Comparison of ENCODE assay signal across 23 cellular contexts in the genomic region with DNA sequence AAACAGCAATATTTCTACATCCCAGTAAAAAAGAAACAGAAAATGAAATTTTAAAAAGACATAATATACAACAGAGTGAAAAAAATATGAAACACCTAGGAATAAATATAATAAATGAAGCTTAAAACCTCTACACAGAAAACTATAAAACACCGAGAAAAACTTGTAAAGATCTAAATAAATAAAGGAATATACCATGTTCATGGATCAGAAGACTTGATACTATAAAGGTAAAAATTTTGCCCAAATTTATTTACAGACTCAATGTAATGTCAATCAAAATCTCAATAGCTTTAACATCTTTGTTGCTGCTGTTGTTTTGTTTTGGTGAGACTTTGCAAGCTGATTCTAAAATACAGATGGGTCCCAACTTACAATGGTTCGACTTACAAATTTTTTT. TPM values are rescaled to one million over a fixed set of nuclear protein-coding genes. Genes with fewer than 3 reads are reported as not detected.
DNase-seq lines count a peak whose midpoint lies in the region; ATAC-seq, FAIRE-seq and TF ChIP-seq lines count a peak whose summit lies in the region.
"Had no signal": no experiment of that assay in that cellular context is flagged by ENCODE, and none has a peak within 500 bp of the region (broad histone marks: within the 10 kb centered on the region; RNA-seq: fewer than 3 reads in every experiment).

No MANE protein-coding gene starts in this region.

- POLR2A ChIA-PET in HEK293 (lab: Yijun Ruan, JAX) (no interaction called here), activated B cell treated with CpG ODN at 0.5 μM for 24 hours (lab: Charles Lee) (interaction anchor here (0.6 to 1.7 kb wide), 6 partner anchors 30 to 1457 kb away, joined by 3 to 13 read pairs (median 4); no protein-coding TSS in a partner anchor)
- POLR2A ChIA-PET in activated CD4-positive, alpha-beta memory T cell treated with anti-CD3 and anti-CD28 coated beads for 36 hours (lab: Charles Lee): no interaction called here

- 98 to 99% methylated on average over 2 of the region's 2 CpGs for WGBS in pancreas, 2 donors

- peak overlapping the region; percentile 56 for H3K27ac Mint-ChIP-seq in activated B cell treated with CpG ODN at 0.5 μM for 24 hours
- H3K27ac Mint-ChIP-seq in activated CD4-positive, alpha-beta memory T cell treated with anti-CD3 and anti-CD28 coated beads for 36 hours: no peak overlapping the region
- H3K27ac Mint-ChIP-seq: CD8-positive, alpha-beta memory T cell; HFFc6 had no signal

- H3K4me3 ChIP-seq in HEK293 (ENCODE audit: low read depth, low read length) (no peak overlapping the region), pancreas (no peak overlapping the region)
- no peak overlapping the region for H3K4me3 ChIP-seq in effector memory CD4-positive, alpha-beta T cell (ENCODE audit: insufficient read depth, low read depth, low read length, poor library complexity, severe bottlenecking)
- H3K4me3 ChIP-seq: A549, BLaER1, GM23248, HAP-1 had no signal

- peak; percentile 17 for FAIRE-seq in pancreas (lab: Jason Lieb, UNC)
- FAIRE-seq: A549, GM12891, GM19239 had no signal

- H3K9me3 ChIP-seq in HEK293 (ENCODE audit: control insufficient read depth, insufficient read depth, low read depth, low read length) (no peaks in the 10 kb centered on the region; the same call in 1 of the 2 replicates), pancreas (no peaks in the 10 kb centered on the region)
- H3K9me3 ChIP-seq in effector memory CD4-positive, alpha-beta T cell (ENCODE audit: control insufficient read depth, low read length): no peaks in the 10 kb centered on the region

- H3K4me1 ChIP-seq in HEK293 (ENCODE audit: control insufficient read depth, insufficient read depth, low read length) (no peaks in the 10 kb centered on the region), pancreas (peaks cover 0 to 9% (median 0%) of the 10 kb centered on the region in 3 donors)
- H3K4me1 ChIP-seq in effector memory CD4-positive, alpha-beta T cell (ENCODE audit: control insufficient read depth, insufficient read depth, low read length, poor library complexity, severe bottlenecking): no peaks in the 10 kb centered on the region
- H3K4me1 ChIP-seq: BLaER1 had no signal

- H3K4me1 Mint-ChIP-seq in activated B cell treated with CpG ODN at 0.5 μM for 24 hours: peaks cover 75% of the 10 kb centered on the region
- peaks cover under 1% of the 10 kb centered on the region for H3K4me1 Mint-ChIP-seq in activated CD4-positive, alpha-beta memory T cell treated with anti-CD3 and anti-CD28 coated beads for 36 hours (ENCODE audit: low read depth)

- H3K36me3 ChIP-seq in HEK293 (ENCODE audit: control insufficient read depth in 2 of 2, insufficient read depth in 1 of 2, low read length in 2 of 2): no peaks in the 10 kb centered on the region; a peak in 1 of 3 replicates
- no peaks in the 10 kb centered on the region for H3K36me3 ChIP-seq in pancreas
- H3K36me3 ChIP-seq in effector memory CD4-positive, alpha-beta T cell (ENCODE audit: control insufficient read depth, insufficient read depth, low read length): no peaks in the 10 kb centered on the region
- H3K36me3 ChIP-seq: BLaER1 had no signal

- peaks cover 30% of the 10 kb centered on the region for H3K36me3 Mint-ChIP-seq in activated B cell treated with CpG ODN at 0.5 μM for 24 hours (ENCODE audit: low read depth)
- no peaks in the 10 kb centered on the region for H3K36me3 Mint-ChIP-seq in activated CD4-positive, alpha-beta memory T cell treated with anti-CD3 and anti-CD28 coated beads for 36 hours
- H3K36me3 Mint-ChIP-seq: CD8-positive, alpha-beta memory T cell had no signal

- intact Hi-C loops in activated B cell treated with CpG ODN at 0.5 μM for 24 hours (cut with micrococcal nuclease) (no loop called here), pancreas (cut with DNase I) (no loop called here)
- intact Hi-C loops in activated CD4-positive, alpha-beta memory T cell treated with anti-CD3 and anti-CD28 coated beads for 36 hours (cut with micrococcal nuclease): no loop called here

- CTCF ChIA-PET in HEK293 (lab: Yijun Ruan, JAX): interaction anchor here (1.1 kb wide), 2 partner anchors 9 to 29 kb away, joined by 3 to 6 read pairs; no protein-coding TSS in a partner anchor
- CTCF ChIA-PET in activated B cell treated with CpG ODN at 0.5 μM for 24 hours (lab: Charles Lee): interaction anchor here (0.7 to 0.9 kb wide), 2 partner anchors 390 to 1455 kb away, joined by 3 to 4 read pairs; no protein-coding TSS in a partner anchor
- CTCF ChIA-PET in activated CD4-positive, alpha-beta memory T cell treated with anti-CD3 and anti-CD28 coated beads for 36 hours (lab: Charles Lee): no interaction called here

- H3K27me3 ChIP-seq in pancreas: no peaks in the 10 kb centered on the region
- no peaks in the 10 kb centered on the region for H3K27me3 ChIP-seq in effector memory CD4-positive, alpha-beta T cell (replicated peaks; ENCODE audit: control insufficient read depth, insufficient read depth, low read length, poor library complexity, severe bottlenecking)
- H3K27me3 ChIP-seq: BLaER1 had no signal

- ATAC-seq in activated B cell treated with CpG ODN at 0.5 μM for 24 hours (ENCODE audit: low read depth) (no peak), pancreas (no peak)
- ATAC-seq: A549 had no signal

- no peak for DNase-seq in activated B cell treated with CpG ODN at 0.5 μM for 24 hours
- DNase-seq in pancreas: no peak
- DNase-seq in stimulated activated CD4-positive, alpha-beta T cell treated with anti-CD3 and anti-CD28 coated beads, Interleukin-4, amount 100 ng/mL, for 1 hour: no peak
- no peak for DNase-seq in activated CD4-positive, alpha-beta memory T cell treated with anti-CD3 and anti-CD28 coated beads for 36 hours
- no peak for DNase-seq in effector memory CD4-positive, alpha-beta T cell
- DNase-seq in activated effector memory CD4-positive, alpha-beta T cell treated with anti-CD3 and anti-CD28 coated beads, Interleukin-2, amount 50 U/mL, for 16 hours: no peak
- DNase-seq: AML-193; CD8-positive, alpha-beta memory T cell; COR-L47; DMS 273 treated with DMSO at 0.1 percent for 48 hours; DMS53; DND-41; EL; GM23248; HFFc6 had no signal

- H3K27ac ChIP-seq in HEK293 (ENCODE audit: extremely low read depth, low read depth, low read length) (no peak overlapping the region), pancreas (no peak overlapping the region)
- H3K27ac ChIP-seq in effector memory CD4-positive, alpha-beta T cell (ENCODE audit: insufficient read depth, low read length, poor library complexity, severe bottlenecking): no peak overlapping the region
- H3K27ac ChIP-seq: A549, BLaER1, GM23248, KMS-11 had no signal

- H3K27me3 Mint-ChIP-seq in activated B cell treated with CpG ODN at 0.5 μM for 24 hours: no peaks in the 10 kb centered on the region
- peaks cover 25% of the 10 kb centered on the region for H3K27me3 Mint-ChIP-seq in activated CD4-positive, alpha-beta memory T cell treated with anti-CD3 and anti-CD28 coated beads for 36 hours

- peak overlapping the region; percentile 57 for H3K4me3 Mint-ChIP-seq in activated B cell treated with CpG ODN at 0.5 μM for 24 hours
- no peak overlapping the region for H3K4me3 Mint-ChIP-seq in activated CD4-positive, alpha-beta memory T cell treated with anti-CD3 and anti-CD28 coated beads for 36 hours
- H3K4me3 Mint-ChIP-seq: CD14-positive monocyte; CD8-positive, alpha-beta memory T cell; HFFc6 had no signal

- peaks cover 3% of the 10 kb centered on the region for H3K9me3 Mint-ChIP-seq in activated B cell treated with CpG ODN at 0.5 μM for 24 hours
- H3K9me3 Mint-ChIP-seq in activated CD4-positive, alpha-beta memory T cell treated with anti-CD3 and anti-CD28 coated beads for 36 hours: peaks cover 5% of the 10 kb centered on the region

- no peak for TF ChIP-seq CTCF in HEK293 (tag by site-specific recombination; IDR thresholded peaks at IDR 0.05)
- TF ChIP-seq CTCF in activated B cell treated with CpG ODN at 0.5 μM for 24 hours (IDR thresholded peaks at IDR 0.05): no peak
- TF ChIP-seq CTCF in pancreas (IDR thresholded peaks at IDR 0.05): no peak

TF ChIP-seq in HEK293, 187 proteins besides CTCF, POLR2A, EP300 and RAD21:
- TF ChIP-seq SETDB1 (IDR thresholded peaks at IDR 0.05; ENCODE audit: insufficient read length, low read length) (peak; percentile 23), ZNF248 (tag by site-specific recombination; IDR thresholded peaks at IDR 0.05) (peak; percentile 91; the same call in 1 of the 2 replicates), ZNF548 (tag by site-specific recombination; IDR thresholded peaks at IDR 0.05) (no peak)

RNA-seq across cellular contexts. Expression of gene TBC1D9, which starts 5.7 kb away (rescaled TPM):
- 37.9 and 46.0 TPM in 2 replicates for total RNA-seq in activated B cell treated with CpG ODN at 0.5 μM for 24 hours
- total RNA-seq in pancreas: 10 to 100 TPM in 2 of 6 donors, 1 to 10 TPM in 4; 8.2 to 17.9 (median 9.8) TPM
- polyA plus RNA-seq in pancreas: 10 to 100 TPM in 1 of 2 donors, 1 to 10 TPM in 1; 5.3 to 13.0 TPM
- under 1 TPM in 1 of 2 experiments, not detected in 1; 0.05 TPM for total RNA-seq in activated CD4-positive, alpha-beta memory T cell treated with anti-CD3 and anti-CD28 coated beads for 36 hours
- polyA plus RNA-seq: CD8-positive, alpha-beta memory T cell had no signal

Comparison
In these comparisons a context has a peak if more than half of its experiments do, and no peak if none do; other contexts are left out.
1. RNA of gene TBC1D9, which starts 5.7 kb away (total RNA-seq): 37.9 to 46.0 TPM in activated B cell treated with CpG ODN at 0.5 μM for 24 hours and 8.2 to 17.9 TPM in pancreas; 0.05 TPM in activated CD4-positive, alpha-beta memory T cell treated with anti-CD3 and anti-CD28 coated beads for 36 hours; every median in the first group is over 4 times any median in the second.